Comparison of ENCODE assay signal across 8 cellular contexts in the genomic region with DNA sequence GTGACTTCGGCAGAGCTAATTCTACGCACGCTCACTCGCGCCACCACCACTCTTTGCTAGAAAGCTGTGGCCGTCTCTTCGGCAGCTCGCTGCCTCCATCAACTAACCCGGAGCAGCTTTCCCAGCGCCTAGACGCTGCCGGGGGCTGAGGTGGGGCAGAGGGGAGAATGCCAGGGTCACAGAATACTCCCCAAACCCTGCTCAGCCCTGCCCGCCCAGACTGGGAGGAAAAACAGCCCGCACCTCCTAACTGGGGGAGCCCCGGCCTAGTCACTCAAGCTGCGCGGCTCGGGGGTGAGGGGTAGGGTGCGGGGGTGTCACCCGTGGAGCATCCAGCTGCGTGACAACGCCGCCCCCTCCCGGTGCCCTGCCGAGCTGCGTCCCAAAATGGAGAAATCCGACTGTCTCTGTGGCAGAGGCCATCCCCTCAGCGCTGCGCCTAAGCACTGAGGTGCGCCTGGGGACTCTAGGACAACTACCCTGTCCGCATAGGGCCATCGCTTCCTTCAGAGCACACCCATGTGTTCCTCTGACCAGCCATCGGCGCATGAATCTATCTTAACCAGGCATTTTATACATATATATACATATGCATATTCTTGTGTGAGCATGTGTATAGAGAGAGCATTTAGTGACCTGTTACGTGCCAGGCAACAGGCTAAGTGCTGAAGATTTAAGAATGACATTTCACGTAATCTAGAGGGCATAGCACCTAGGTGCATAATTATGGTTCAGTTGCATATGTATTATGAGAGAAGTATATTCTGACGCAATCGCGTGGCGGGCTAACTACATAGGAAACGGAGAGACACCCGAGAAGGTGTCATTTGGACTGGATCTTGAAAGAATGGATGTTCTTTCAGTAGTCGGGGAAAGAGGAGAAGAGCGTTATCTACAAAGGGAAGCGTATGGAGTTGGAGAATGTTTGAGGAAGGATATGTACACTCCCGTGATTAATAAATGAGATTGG. TPM values are rescaled to one million over a fixed set of nuclear protein-coding genes. Genes with fewer than 3 reads are reported as not detected.
DNase-seq lines count a peak whose midpoint lies in the region; ATAC-seq, FAIRE-seq and TF ChIP-seq lines count a peak whose summit lies in the region.

No MANE protein-coding gene starts in this region.

- H3K36me3 ChIP-seq in colonic mucosa (no peaks in the 10 kb centered on the region), HepG2 (replicated peaks in 1 of 2; ENCODE audit: control insufficient read depth in 1 of 2, insufficient read depth in 2 of 2, low read length in 2 of 2) (no peaks in the 10 kb centered on the region; a peak in 2 of 5 replicates)

- no peak overlapping the region for H2AFZ ChIP-seq in HepG2 (ENCODE audit: low read length)

- FAIRE-seq in HepG2 (lab: Jason Lieb, UNC) = no peak

- 53% methylated on average over 28 of the region's 46 CpGs for WGBS in HepG2 (ENCODE audit: low lambda C conversion rate)

- H3K27me3 ChIP-seq in colonic mucosa (no peaks in the 10 kb centered on the region), HepG2 (ENCODE audit: control insufficient read depth in 1 of 2, insufficient read depth in 2 of 2, low read length in 2 of 2) (no peaks in the 10 kb centered on the region)

- peaks cover 28% of the 10 kb centered on the region for H3K79me2 ChIP-seq in HepG2 (ENCODE audit: insufficient read depth, low read length)

- H3K27me3 Mint-ChIP-seq in activated CD4-positive, alpha-beta T cell treated with anti-CD3 and anti-CD28 coated beads, Interleukin-2, amount 10 ng/mL, durations not matched to agents 7 days and 5 days = peaks cover 25% of the 10 kb centered on the region

- peaks cover 13% of the 10 kb centered on the region for H4K20me1 ChIP-seq in HepG2 (ENCODE audit: insufficient read depth, low read length)

- POLR2A ChIA-PET in activated CD4-positive, alpha-beta T cell treated with anti-CD3 and anti-CD28 coated beads, Interleukin-2, amount 10 ng/mL, durations not matched to agents 7 days and 5 days (lab: Charles Lee) = interaction anchor here (0.6 kb wide), 1 partner anchor 880 kb away, joined by 3 read pairs; no protein-coding TSS in a partner anchor
- POLR2A ChIA-PET in HepG2 (lab: Yijun Ruan, JAX) = interaction anchor here (0.6 to 3.1 kb wide), 11 partner anchors 9 to 331 kb away, joined by 3 to 50 read pairs (median 8); no protein-coding TSS in a partner anchor

- H3K4me1 ChIP-seq in colonic mucosa (peaks cover 4% of the 10 kb centered on the region), HepG2 (ENCODE audit: insufficient read depth, low read length) (peaks cover 45% of the 10 kb centered on the region)

- TF ChIP-seq POLR2A in HepG2 (IDR thresholded peaks at IDR 0.05; ENCODE audit: insufficient read depth in 1 of 2, low read depth in 2 of 2, low read length in 2 of 2) = no peak

- peak; percentile 74 for TF ChIP-seq RAD21 in HepG2 (CRISPR knock-in tag; IDR thresholded peaks at IDR 0.05)

- no peaks in the 10 kb centered on the region for H3K9me3 Mint-ChIP-seq in activated CD4-positive, alpha-beta T cell treated with anti-CD3 and anti-CD28 coated beads, Interleukin-2, amount 10 ng/mL, durations not matched to agents 7 days and 5 days

- TF ChIP-seq EP300 in HepG2 (IDR thresholded peaks at IDR 0.05; ENCODE audit: low read depth in 2 of 2, low read length in 2 of 2) = no peak
- no peak for TF ChIP-seq EP300 in HepG2 (CRISPR knock-in tag; IDR thresholded peaks at IDR 0.05; ENCODE audit: borderline replicate concordance)

- H3K4me3 Mint-ChIP-seq in activated CD4-positive, alpha-beta T cell treated with anti-CD3 and anti-CD28 coated beads, Interleukin-2, amount 10 ng/mL, durations not matched to agents 7 days and 5 days = peak overlapping the region; percentile 89

- peak overlapping the region; percentile 92 for H3K27ac Mint-ChIP-seq in activated CD4-positive, alpha-beta T cell treated with anti-CD3 and anti-CD28 coated beads, Interleukin-2, amount 10 ng/mL, durations not matched to agents 7 days and 5 days

- in situ Hi-C loops in HepG2 (cut with HindIII; ENCODE audit: extremely low pct_ligation_motif_present, low pct_unique_long_range_greater_than_20kb) = loop anchor here (5.0 kb wide), 1 partner anchor 243 kb away; no protein-coding TSS in a partner anchor

- peak; percentile 50 for ATAC-seq in GM18502 (IDR thresholded peaks at IDR 0.05; ENCODE audit: poor library complexity, unreplicated experiment)
- peak; percentile 30 for ATAC-seq in HG02884 (IDR thresholded peaks at IDR 0.05; ENCODE audit: unreplicated experiment)
- ATAC-seq in HepG2 = peak; percentile 18

- TF ChIP-seq CTCF in colonic mucosa (IDR thresholded peaks at IDR 0.05) (peak; percentile 79), HepG2 (CRISPR knock-in tag; IDR thresholded peaks at IDR 0.05) (peak; percentile 83)

- peak overlapping the region; percentile 90 to 91 for H3K9ac ChIP-seq in colonic mucosa (ENCODE audit: low read depth in 2 of 2, low read length in 2 of 2)
- peak overlapping the region; percentile 76 for H3K9ac ChIP-seq in HepG2 (ENCODE audit: insufficient read depth, low read depth, low read length)

- BruUV-seq in HepG2 (replicated peaks; lab: Mats Ljungman, UMichigan) = TSS peak; percentile 93

- H3K4me3 ChIP-seq in colonic mucosa = peak overlapping the region; percentile 61
- peak overlapping the region; percentile 79 to 91 (median 90) for H3K4me3 ChIP-seq in HepG2 (replicated peaks in 1 of 3; ENCODE audit: insufficient read depth in 1 of 3, low read depth in 2 of 3, low read length in 3 of 3)

- peak overlapping the region; percentile 93 for H3K4me2 ChIP-seq in HepG2 (ENCODE audit: low read depth, low read length)

- intact Hi-C loops in colonic mucosa (cut with DNase I) (loop anchor here (5.0 to 10.0 kb wide), 2 partner anchors 519 to 1147 kb away; no protein-coding TSS in a partner anchor), HepG2 (cut with micrococcal nuclease; ENCODE audit: unreplicated experiment) (loop anchor here (2.0 to 10.0 kb wide), 11 partner anchors 53 to 513 kb away; partner anchors contain the start of gene IBTK)

- H3K27ac ChIP-seq in colonic mucosa (peak overlapping the region; percentile 97), HepG2 (ENCODE audit: extremely low read length, insufficient read depth, low read length) (peak overlapping the region; percentile 92)

- peaks cover 25% of the 10 kb centered on the region for H3K4me1 Mint-ChIP-seq in activated CD4-positive, alpha-beta T cell treated with anti-CD3 and anti-CD28 coated beads, Interleukin-2, amount 10 ng/mL, durations not matched to agents 7 days and 5 days

- no peaks in the 10 kb centered on the region for H3K9me3 ChIP-seq in colonic mucosa
- H3K9me3 ChIP-seq in HepG2 (ENCODE audit: low read length) = no peaks in the 10 kb centered on the region

- CTCF ChIA-PET in activated CD4-positive, alpha-beta T cell treated with anti-CD3 and anti-CD28 coated beads, Interleukin-2, amount 10 ng/mL, durations not matched to agents 7 days and 5 days (lab: Charles Lee) = interaction anchor here (0.6 to 1.2 kb wide), 5 partner anchors 9 to 1646 kb away, joined by 3 to 4 read pairs (median 3); no protein-coding TSS in a partner anchor
- CTCF ChIA-PET in HepG2 (lab: Yijun Ruan, JAX; ENCODE audit: low intra/inter-chr PET ratio, low total read pairs) = interaction anchor here (0.8 kb wide), 1 partner anchor 144 kb away, joined by 3 read pairs; no protein-coding TSS in a partner anchor

- peaks cover 11% of the 10 kb centered on the region for H3K36me3 Mint-ChIP-seq in activated CD4-positive, alpha-beta T cell treated with anti-CD3 and anti-CD28 coated beads, Interleukin-2, amount 10 ng/mL, durations not matched to agents 7 days and 5 days (ENCODE audit: low read depth)

- peak; percentile 39 for DNase-seq in NCI-H226
- DNase-seq in activated CD4-positive, alpha-beta T cell treated with anti-CD3 and anti-CD28 coated beads, Interleukin-2, amount 10 ng/mL, durations not matched to agents 7 days and 5 days = peak; percentile 81
- peak; percentile 93 for DNase-seq in colonic mucosa
- DNase-seq in HepG2 (ENCODE audit: low spot score) = peak; percentile 14
- DNase-seq in stimulated activated CD4-positive, alpha-beta T cell treated with anti-CD3 and anti-CD28 coated beads, Interleukin-2, amount 100 ng/mL, for 48 hours = peak; percentile 79
- DNase-seq in COLO829 (ENCODE audit: low spot score) = no peak

TF ChIP-seq in HepG2, 621 proteins besides CTCF, POLR2A, EP300 and RAD21 (continues in another document):
- peak; percentile 46; the same call in 1 of the 2 replicates for TF ChIP-seq ZNF768 (CRISPR knock-in tag; IDR thresholded peaks at IDR 0.05)
- TF ChIP-seq JUND (CRISPR knock-in tag; IDR thresholded peaks at IDR 0.05) = no peak
- 0 out of 2 replicates have a peak, but pooled peaks have one; percentile 25 for TF ChIP-seq ZMAT3 (CRISPR knock-in tag; conservative IDR thresholded peaks at IDR 0.05)
- TF ChIP-seq ZSCAN30 (CRISPR knock-in tag; IDR thresholded peaks at IDR 0.05) = 0 out of 2 replicates have a peak, but pooled peaks have one; percentile 16
- TF ChIP-seq ZFAT (CRISPR knock-in tag; conservative IDR thresholded peaks at IDR 0.05) = no peak

RNA-seq across cellular contexts. Expression of gene TENT5A, which starts 1.5 kb away (rescaled TPM):
- 1 to 10 TPM; 1.9 to 2.0 TPM for total RNA-seq in activated CD4-positive, alpha-beta T cell treated with anti-CD3 and anti-CD28 coated beads, Interleukin-2, amount 10 ng/mL, durations not matched to agents 7 days and 5 days
- total RNA-seq in colonic mucosa (10 to 100 TPM; 20.1 to 32.8 TPM), HepG2 (2016; rRNA removed; fragmentation: Illumina TruSeq; extraction: Trizol) (13.8 and 15.4 TPM in 2 replicates)
- 1.3 TPM in 2 replicates for total RNA-seq in HepG2 (2016; cell fraction: cytosol; rRNA removed; fragmentation: Illumina TruSeq; extraction: Trizol; ENCODE audit: low read depth)
- total RNA-seq in HepG2 (2016; cell fraction: insoluble cytoplasmic fraction; rRNA removed; fragmentation: Illumina TruSeq; extraction: Trizol) = 13.2 and 14.6 TPM in 2 replicates
- total RNA-seq in HepG2 (2016; cell fraction: membrane; rRNA removed; fragmentation: Illumina TruSeq; extraction: Trizol) = 5.1 and 5.9 TPM in 2 replicates
- 22.7 and 22.9 TPM in 2 replicates for total RNA-seq in HepG2 (2016; cell fraction: nucleus; rRNA removed; fragmentation: Illumina TruSeq; extraction: Trizol)
- polyA plus RNA-seq in HepG2 (2011; rRNA removed) = 4.9 and 8.0 TPM in 2 replicates
- polyA plus RNA-seq in HepG2 (2011; cell fraction: cytosol; rRNA removed) = 2.8 and 3.0 TPM in 2 replicates
- 14.0 and 14.5 TPM in 2 replicates for polyA plus RNA-seq in HepG2 (2011; cell fraction: nucleus; rRNA removed)
- 4.4 and 5.7 TPM in 2 replicates for polyA plus RNA-seq in HepG2 (2012)
- 0.22 and 0.33 TPM in 2 replicates for polyA plus RNA-seq in HepG2 (2016; cell fraction: cytosol; fragmentation: Illumina TruSeq; extraction: Trizol; ENCODE audit: low read depth)
- 7.7 and 8.0 TPM in 2 replicates for polyA plus RNA-seq in HepG2 (2016; cell fraction: insoluble cytoplasmic fraction; fragmentation: Illumina TruSeq; extraction: Trizol; ENCODE audit: low read depth)
- 1.5 and 1.6 TPM in 2 replicates for polyA plus RNA-seq in HepG2 (2016; cell fraction: membrane; fragmentation: Illumina TruSeq; extraction: Trizol; ENCODE audit: low read depth)
- polyA plus RNA-seq in HepG2 (2016; cell fraction: nucleus; fragmentation: Illumina TruSeq; extraction: Trizol; ENCODE audit: insufficient read depth, low read depth) = 32.2 and 34.0 TPM in 2 replicates
- polyA minus RNA-seq in HepG2 (2011; rRNA and poly(A)+ RNA removed; ENCODE audit: low replicate concordance) = 6.6 and 25.8 TPM in 2 replicates
- 6.4 and 7.7 TPM in 2 replicates for polyA minus RNA-seq in HepG2 (2011; cell fraction: cytosol; rRNA and poly(A)+ RNA removed)
- 15.9 and 16.6 TPM in 2 replicates for polyA minus RNA-seq in HepG2 (2011; cell fraction: nucleus; rRNA and poly(A)+ RNA removed)
